Comparison of ENCODE assay signal across 1 cellular context in the genomic region with DNA sequence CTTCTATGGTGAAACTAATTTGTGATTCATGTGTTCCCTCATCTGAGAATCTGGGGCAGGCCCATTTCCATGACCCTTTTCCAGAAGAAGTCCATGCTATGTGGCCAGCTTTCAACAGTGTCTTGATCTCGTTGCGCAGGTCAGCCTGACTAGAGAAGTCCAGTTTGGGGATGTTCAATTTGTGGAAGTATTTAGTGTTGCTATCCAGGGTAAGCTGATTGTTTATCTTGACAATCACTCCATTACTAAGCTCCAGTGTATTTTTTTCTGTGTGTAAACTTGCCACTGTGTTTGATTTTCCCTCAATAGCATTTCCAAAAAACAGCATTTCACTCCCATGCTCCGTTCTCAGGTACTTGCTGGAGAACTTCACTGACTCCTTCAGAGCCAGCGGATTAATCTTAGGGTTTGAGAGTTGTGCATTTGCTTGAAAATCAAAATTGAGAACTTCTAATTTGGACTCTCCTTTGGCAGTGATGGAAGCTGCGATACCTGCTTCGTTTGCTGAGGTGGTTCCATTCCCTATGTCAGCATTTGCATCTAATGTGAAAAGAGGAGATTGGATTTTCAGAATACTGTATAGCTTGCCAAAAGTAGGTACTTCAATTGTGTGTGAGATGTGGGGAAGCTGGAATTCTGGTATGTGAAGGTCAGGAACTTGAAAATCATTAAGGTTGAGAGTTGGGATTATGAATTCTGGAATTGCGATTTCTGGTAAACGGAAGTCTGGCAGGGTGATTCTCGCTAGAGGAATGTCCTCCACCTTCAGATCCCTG.
TF ChIP-seq lines count a peak whose summit lies in the region.

No MANE protein-coding gene starts in this region.

TF ChIP-seq in HepG2, 621 proteins besides CTCF, POLR2A, EP300 and RAD21 (continued from another document):
- no peak for TF ChIP-seq ZNF407 (CRISPR knock-in tag; IDR thresholded peaks at IDR 0.05; ENCODE audit: not compliant biosample characterization)
- TF ChIP-seq ZMYM4 (CRISPR knock-in tag; IDR thresholded peaks at IDR 0.05): 0 out of 2 replicates have a peak, but pooled peaks have one; percentile 23
- TF ChIP-seq NFIC (IDR thresholded peaks at IDR 0.05; ENCODE audit: low read length): peak; percentile 57; the same call in 1 of the 2 replicates
- no peak for TF ChIP-seq GATAD2A (CRISPR knock-in tag; IDR thresholded peaks at IDR 0.05)
- TF ChIP-seq, protein P1, sequence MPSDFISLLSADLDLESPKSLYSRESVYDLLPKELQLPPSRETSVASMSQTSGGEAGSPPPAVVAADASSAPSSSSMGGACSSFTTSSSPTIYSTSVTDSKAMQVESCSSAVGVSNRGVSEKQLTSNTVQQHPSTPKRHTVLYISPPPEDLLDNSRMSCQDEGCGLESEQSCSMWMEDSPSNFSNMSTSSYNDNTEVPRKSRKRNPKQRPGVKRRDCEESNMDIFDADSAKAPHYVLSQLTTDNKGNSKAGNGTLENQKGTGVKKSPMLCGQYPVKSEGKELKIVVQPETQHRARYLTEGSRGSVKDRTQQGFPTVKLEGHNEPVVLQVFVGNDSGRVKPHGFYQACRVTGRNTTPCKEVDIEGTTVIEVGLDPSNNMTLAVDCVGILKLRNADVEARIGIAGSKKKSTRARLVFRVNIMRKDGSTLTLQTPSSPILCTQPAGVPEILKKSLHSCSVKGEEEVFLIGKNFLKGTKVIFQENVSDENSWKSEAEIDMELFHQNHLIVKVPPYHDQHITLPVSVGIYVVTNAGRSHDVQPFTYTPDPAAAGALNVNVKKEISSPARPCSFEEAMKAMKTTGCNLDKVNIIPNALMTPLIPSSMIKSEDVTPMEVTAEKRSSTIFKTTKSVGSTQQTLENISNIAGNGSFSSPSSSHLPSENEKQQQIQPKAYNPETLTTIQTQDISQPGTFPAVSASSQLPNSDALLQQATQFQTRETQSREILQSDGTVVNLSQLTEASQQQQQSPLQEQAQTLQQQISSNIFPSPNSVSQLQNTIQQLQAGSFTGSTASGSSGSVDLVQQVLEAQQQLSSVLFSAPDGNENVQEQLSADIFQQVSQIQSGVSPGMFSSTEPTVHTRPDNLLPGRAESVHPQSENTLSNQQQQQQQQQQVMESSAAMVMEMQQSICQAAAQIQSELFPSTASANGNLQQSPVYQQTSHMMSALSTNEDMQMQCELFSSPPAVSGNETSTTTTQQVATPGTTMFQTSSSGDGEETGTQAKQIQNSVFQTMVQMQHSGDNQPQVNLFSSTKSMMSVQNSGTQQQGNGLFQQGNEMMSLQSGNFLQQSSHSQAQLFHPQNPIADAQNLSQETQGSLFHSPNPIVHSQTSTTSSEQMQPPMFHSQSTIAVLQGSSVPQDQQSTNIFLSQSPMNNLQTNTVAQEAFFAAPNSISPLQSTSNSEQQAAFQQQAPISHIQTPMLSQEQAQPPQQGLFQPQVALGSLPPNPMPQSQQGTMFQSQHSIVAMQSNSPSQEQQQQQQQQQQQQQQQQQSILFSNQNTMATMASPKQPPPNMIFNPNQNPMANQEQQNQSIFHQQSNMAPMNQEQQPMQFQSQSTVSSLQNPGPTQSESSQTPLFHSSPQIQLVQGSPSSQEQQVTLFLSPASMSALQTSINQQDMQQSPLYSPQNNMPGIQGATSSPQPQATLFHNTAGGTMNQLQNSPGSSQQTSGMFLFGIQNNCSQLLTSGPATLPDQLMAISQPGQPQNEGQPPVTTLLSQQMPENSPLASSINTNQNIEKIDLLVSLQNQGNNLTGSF (CRISPR knock-in tag; IDR thresholded peaks at IDR 0.05): no peak
- no peak for TF ChIP-seq ZNF619 (CRISPR knock-in tag; IDR thresholded peaks at IDR 0.05)
- TF ChIP-seq ZNF484 (CRISPR knock-in tag; IDR thresholded peaks at IDR 0.05; ENCODE audit: borderline replicate concordance, low read depth): no peak
- TF ChIP-seq BHLHE40 (IDR thresholded peaks at IDR 0.05; ENCODE audit: low read length): no peak
- TF ChIP-seq TCF12 (IDR thresholded peaks at IDR 0.05): no peak
- TF ChIP-seq TCF12 (CRISPR knock-in tag; IDR thresholded peaks at IDR 0.05): no peak
- TF ChIP-seq ZNF510 (CRISPR knock-in tag; IDR thresholded peaks at IDR 0.05; ENCODE audit: low read depth): peak; percentile 77; the same call in 1 of the 2 replicates
- TF ChIP-seq NFE2L1 (CRISPR knock-in tag; IDR thresholded peaks at IDR 0.05; ENCODE audit: borderline replicate concordance): no peak
- no peak for TF ChIP-seq ZNF30 (CRISPR knock-in tag; IDR thresholded peaks at IDR 0.05)
- no peak for TF ChIP-seq NR3C1 (CRISPR knock-in tag; IDR thresholded peaks at IDR 0.05)
- TF ChIP-seq KDM1A (CRISPR knock-in tag; IDR thresholded peaks at IDR 0.05): no peak
- TF ChIP-seq SP5 (CRISPR knock-in tag; IDR thresholded peaks at IDR 0.05; ENCODE audit: borderline replicate concordance, low read depth): no peak
- no peak for TF ChIP-seq ZBTB4 (CRISPR knock-in tag; IDR thresholded peaks at IDR 0.05; ENCODE audit: borderline replicate concordance)
- no peak for TF ChIP-seq ZNF143 (CRISPR knock-in tag; IDR thresholded peaks at IDR 0.05)
- TF ChIP-seq ZFP1 (CRISPR knock-in tag; IDR thresholded peaks at IDR 0.05): no peak
- TF ChIP-seq MAFK (conservative IDR thresholded peaks at IDR 0.05 in 1 of 2, IDR thresholded peaks at IDR 0.05 in 1 of 2; ENCODE audit: low read length in 2 of 2): no peak
- TF ChIP-seq BRD4 (CRISPR knock-in tag; IDR thresholded peaks at IDR 0.05): no peak
- no peak; the same call in 1 of the 2 replicates for TF ChIP-seq AFF4 (CRISPR knock-in tag; IDR thresholded peaks at IDR 0.05)
- TF ChIP-seq HDAC1 (CRISPR knock-in tag; IDR thresholded peaks at IDR 0.05): no peak
- no peak for TF ChIP-seq ZNF17 (CRISPR knock-in tag; IDR thresholded peaks at IDR 0.05)
- no peak for TF ChIP-seq MAZ (IDR thresholded peaks at IDR 0.05; ENCODE audit: borderline replicate concordance, low read depth, low read length)
- TF ChIP-seq MAZ (CRISPR knock-in tag; IDR thresholded peaks at IDR 0.05; ENCODE audit: low read depth): 0 out of 2 replicates have a peak, but pooled peaks have one; percentile 36
